In the genomic region with DNA sequence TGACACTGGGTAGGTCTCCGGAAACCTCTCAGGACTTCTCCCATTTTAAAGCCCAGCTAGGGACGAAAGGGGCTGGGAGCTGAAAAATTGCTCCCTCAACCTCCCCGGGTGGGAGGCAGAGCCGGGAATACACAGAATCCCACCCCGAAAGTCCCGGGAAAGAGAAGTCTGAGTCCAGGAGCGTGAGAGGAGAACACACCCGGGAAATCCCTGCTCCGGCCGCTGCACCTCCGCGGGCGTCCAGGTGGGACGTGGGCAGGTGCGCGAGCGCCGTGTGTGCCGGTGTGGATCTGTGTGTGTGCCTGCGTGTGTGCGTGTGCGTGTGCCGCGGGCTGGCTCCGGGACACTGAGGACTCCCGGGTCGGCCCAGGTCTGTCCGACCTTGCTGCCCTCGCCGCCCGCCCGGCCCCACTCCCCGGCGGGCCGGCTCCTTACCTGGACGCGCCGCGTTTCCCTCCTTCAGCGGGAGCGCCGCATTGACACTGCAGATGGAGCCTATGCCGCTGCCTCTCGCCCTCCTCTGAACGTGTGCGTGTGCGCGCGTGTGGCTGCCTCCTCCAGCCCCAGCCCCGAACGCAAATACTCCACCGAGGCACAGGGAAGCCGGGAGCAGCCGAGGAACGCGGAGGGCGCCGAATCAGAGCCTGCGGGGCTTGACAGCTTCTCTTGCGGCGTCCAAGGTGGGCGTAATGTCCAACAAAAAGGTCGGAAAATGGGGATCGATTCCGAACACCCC, we compare ENCODE assay signal across 8 cellular contexts. TPM values are rescaled to one million over a fixed set of nuclear protein-coding genes. Genes with fewer than 3 reads are reported as not detected.
DNase-seq lines count a peak whose midpoint lies in the region; ATAC-seq, FAIRE-seq and TF ChIP-seq lines count a peak whose summit lies in the region.

A gene with protein sequence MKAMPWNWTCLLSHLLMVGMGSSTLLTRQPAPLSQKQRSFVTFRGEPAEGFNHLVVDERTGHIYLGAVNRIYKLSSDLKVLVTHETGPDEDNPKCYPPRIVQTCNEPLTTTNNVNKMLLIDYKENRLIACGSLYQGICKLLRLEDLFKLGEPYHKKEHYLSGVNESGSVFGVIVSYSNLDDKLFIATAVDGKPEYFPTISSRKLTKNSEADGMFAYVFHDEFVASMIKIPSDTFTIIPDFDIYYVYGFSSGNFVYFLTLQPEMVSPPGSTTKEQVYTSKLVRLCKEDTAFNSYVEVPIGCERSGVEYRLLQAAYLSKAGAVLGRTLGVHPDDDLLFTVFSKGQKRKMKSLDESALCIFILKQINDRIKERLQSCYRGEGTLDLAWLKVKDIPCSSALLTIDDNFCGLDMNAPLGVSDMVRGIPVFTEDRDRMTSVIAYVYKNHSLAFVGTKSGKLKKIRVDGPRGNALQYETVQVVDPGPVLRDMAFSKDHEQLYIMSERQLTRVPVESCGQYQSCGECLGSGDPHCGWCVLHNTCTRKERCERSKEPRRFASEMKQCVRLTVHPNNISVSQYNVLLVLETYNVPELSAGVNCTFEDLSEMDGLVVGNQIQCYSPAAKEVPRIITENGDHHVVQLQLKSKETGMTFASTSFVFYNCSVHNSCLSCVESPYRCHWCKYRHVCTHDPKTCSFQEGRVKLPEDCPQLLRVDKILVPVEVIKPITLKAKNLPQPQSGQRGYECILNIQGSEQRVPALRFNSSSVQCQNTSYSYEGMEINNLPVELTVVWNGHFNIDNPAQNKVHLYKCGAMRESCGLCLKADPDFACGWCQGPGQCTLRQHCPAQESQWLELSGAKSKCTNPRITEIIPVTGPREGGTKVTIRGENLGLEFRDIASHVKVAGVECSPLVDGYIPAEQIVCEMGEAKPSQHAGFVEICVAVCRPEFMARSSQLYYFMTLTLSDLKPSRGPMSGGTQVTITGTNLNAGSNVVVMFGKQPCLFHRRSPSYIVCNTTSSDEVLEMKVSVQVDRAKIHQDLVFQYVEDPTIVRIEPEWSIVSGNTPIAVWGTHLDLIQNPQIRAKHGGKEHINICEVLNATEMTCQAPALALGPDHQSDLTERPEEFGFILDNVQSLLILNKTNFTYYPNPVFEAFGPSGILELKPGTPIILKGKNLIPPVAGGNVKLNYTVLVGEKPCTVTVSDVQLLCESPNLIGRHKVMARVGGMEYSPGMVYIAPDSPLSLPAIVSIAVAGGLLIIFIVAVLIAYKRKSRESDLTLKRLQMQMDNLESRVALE (N-terminal part only) (minus strand): TSS at position 484 of the 736 bp plus-strand sequence. CDS start 67,777 bp downstream, outside the sequence.

- peak within 1 kb of the TSS; percentile 68 for H3K4me3 ChIP-seq in AG10803 (ENCODE audit: low read length)
- H3K4me3 ChIP-seq in LNCaP clone FGC (ENCODE audit: low read depth, low read length) = peak within 1 kb of the TSS; percentile 23
- H3K4me3 ChIP-seq in testis = peak within 1 kb of the TSS; percentile 45 to 46

- TF ChIP-seq CTCF in AG10803 (conservative IDR thresholded peaks at IDR 0.05; ENCODE audit: low read length) = no peak
- no peak for TF ChIP-seq CTCF in LNCaP clone FGC (IDR thresholded peaks at IDR 0.05; ENCODE audit: control insufficient read depth, extremely low read depth, insufficient read depth)
- peak; percentile 56 for TF ChIP-seq CTCF in chondrocyte (IDR thresholded peaks at IDR 0.05)
- no peak for TF ChIP-seq CTCF in testis (IDR thresholded peaks at IDR 0.05)

- peaks cover 3% of the 10 kb centered on the region for H3K27me3 Mint-ChIP-seq in chondrocyte (ENCODE audit: low read depth)

- H3K27me3 ChIP-seq in testis = no peaks in the 10 kb centered on the region

- H3K27ac Mint-ChIP-seq in chondrocyte (ENCODE audit: unreplicated experiment) = no peak within 1 kb of the TSS

- peak within 1 kb of the TSS; percentile 87 for H3K4me3 Mint-ChIP-seq in chondrocyte (ENCODE audit: unreplicated experiment)

- no peak for TF ChIP-seq POLR2A in testis (IDR thresholded peaks at IDR 0.05)

- DNase-seq in AG10803 (ENCODE audit: low read depth) (peak; percentile 11), LNCaP clone FGC (ENCODE audit: low read depth) (no peak), chondrocyte (ENCODE audit: low spot score) (no peak), lung microvascular endothelial cell (ENCODE audit: low read depth in 2 of 2) (peak; percentile 29 to 49), testis (peak; percentile 22), GM19239 (ENCODE audit: insufficient read length, low spot score) (no peak)

- peaks cover 16% of the 10 kb centered on the region for H3K4me1 ChIP-seq in testis

- WGBS in testis, 2 donors = 1% methylated on average over 17 to 40 of the region's 65 CpGs

- peaks cover 44% of the 10 kb centered on the region for H3K4me1 Mint-ChIP-seq in chondrocyte (ENCODE audit: low read depth)

- no peaks in the 10 kb centered on the region for H3K36me3 ChIP-seq in testis (ENCODE audit: low read depth, missing control alignments)

- intact Hi-C loops in testis (cut with DNase I; ENCODE audit: low total_unique reads) = loop anchor here (5.0 kb wide), 1 partner anchor 254 kb away; no protein-coding TSS in a partner anchor

- no peak within 1 kb of the TSS for H3K27ac ChIP-seq in testis

- no peaks in the 10 kb centered on the region for H3K9me3 ChIP-seq in testis

- ATAC-seq in GM21825 (IDR thresholded peaks at IDR 0.05; ENCODE audit: unreplicated experiment) (no peak), HG03095 (IDR thresholded peaks at IDR 0.05; ENCODE audit: unreplicated experiment) (no peak)

- no peaks in the 10 kb centered on the region for H3K9me3 Mint-ChIP-seq in chondrocyte (ENCODE audit: low read depth)

- peaks cover 6% of the 10 kb centered on the region for H3K36me3 Mint-ChIP-seq in chondrocyte (ENCODE audit: low read depth)

- no peak for FAIRE-seq in GM19239 (lab: Jason Lieb, UNC)

RNA-seq across cellular contexts. Expression of the gene that starts here (rescaled TPM):
- total RNA-seq in chondrocyte (11.3 to 57.7 TPM (median 13.0 TPM) in 3 replicates), lung microvascular endothelial cell (6.9 and 7.8 TPM in 2 replicates), testis (1 to 10 TPM; 3.8 to 5.5 TPM)
- polyA plus RNA-seq in testis (ENCODE audit: insufficient read depth, low read depth, low replicate concordance) = 3.4 TPM

Comparison
In these comparisons a context has a peak if more than half of its experiments do, and no peak if none do; other contexts are left out.
1. DNase-seq: peak in AG10803 (single experiment), lung microvascular endothelial cell (2 of 2) and testis (single experiment); none in LNCaP clone FGC (single experiment), chondrocyte (single experiment) and GM19239 (single experiment).
2. Peak in every context shown above with its lines, with median percentiles within 50 percentile points of each other: H3K4me3 ChIP-seq.